In the genomic region with DNA sequence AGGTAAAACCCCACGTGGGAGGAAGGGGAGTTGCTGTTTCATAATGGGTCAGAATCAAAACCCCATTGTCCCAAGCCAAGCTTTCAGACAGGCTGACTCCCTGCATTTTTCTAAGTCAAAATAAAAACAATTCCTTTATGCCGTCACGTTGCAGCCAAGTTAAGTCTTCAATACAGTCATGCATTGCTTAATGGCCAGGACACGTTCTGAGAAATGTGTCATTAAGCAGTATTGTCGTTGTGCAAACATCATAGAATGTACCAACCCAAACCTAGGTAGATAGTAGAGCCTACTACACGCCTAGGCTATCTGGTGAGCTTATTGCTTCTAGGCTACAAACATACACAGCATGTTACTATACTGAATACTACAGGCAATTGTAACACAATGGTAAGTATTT, we compare ENCODE assay signal across 22 cellular contexts.
DNase-seq lines count a peak whose midpoint lies in the region; ATAC-seq and TF ChIP-seq lines count a peak whose summit lies in the region.
"Had no signal": no experiment of that assay in that cellular context is flagged by ENCODE, and none has a peak within 500 bp of the region (broad histone marks: within the 10 kb centered on the region; RNA-seq: fewer than 3 reads in every experiment).

No MANE protein-coding gene starts in this region.

- no TSS peak for BruUV-seq in Calu3 (replicated peaks; lab: Mats Ljungman, UMichigan)

- TF ChIP-seq CTCF in Calu3 (IDR thresholded peaks at IDR 0.05; ENCODE audit: unreplicated experiment) = no peak
- TF ChIP-seq CTCF in Peyer's patch (IDR thresholded peaks at IDR 0.05) = no peak
- no peak for TF ChIP-seq CTCF in esophagus squamous epithelium (IDR thresholded peaks at IDR 0.05)
- no peak for TF ChIP-seq CTCF in osteoblast (IDR thresholded peaks at IDR 0.05; ENCODE audit: extremely low read depth, low read depth, low read length)

- no peaks in the 10 kb centered on the region for H3K27me3 Mint-ChIP-seq in Calu3 (ENCODE audit: unreplicated experiment)
- H3K27me3 Mint-ChIP-seq in T-helper 17 cell = no peaks in the 10 kb centered on the region
- H3K27me3 Mint-ChIP-seq: CD4-positive, alpha-beta memory T cell had no signal

- H3K36me3 ChIP-seq in Peyer's patch (no peaks in the 10 kb centered on the region), esophagus squamous epithelium (no peaks in the 10 kb centered on the region), osteoblast (ENCODE audit: insufficient read depth, low read length) (no peaks in the 10 kb centered on the region)
- H3K36me3 ChIP-seq: neural progenitor cell, SJSA1 had no signal

- H3K27ac Mint-ChIP-seq in Calu3 (ENCODE audit: unreplicated experiment) (peak overlapping the region; percentile 90), T-helper 17 cell (no peak overlapping the region)
- H3K27ac Mint-ChIP-seq: neural progenitor cell had no signal

- H3K4me2 ChIP-seq in osteoblast (ENCODE audit: insufficient read depth, low read length) = peak overlapping the region; percentile 27
- H3K4me2 ChIP-seq: neural progenitor cell had no signal

- H3K27me3 ChIP-seq in Peyer's patch = no peaks in the 10 kb centered on the region
- H3K27me3 ChIP-seq in esophagus squamous epithelium = no peaks in the 10 kb centered on the region
- H3K27me3 ChIP-seq in osteoblast (ENCODE audit: insufficient read depth, low read length) = no peaks in the 10 kb centered on the region
- H3K27me3 ChIP-seq: body of pancreas, heart right ventricle, neural progenitor cell, SJSA1 had no signal

- H3K4me1 ChIP-seq in Peyer's patch (peaks cover 0 to 24% (median 0%) of the 10 kb centered on the region in 4 donors), esophagus squamous epithelium (peaks cover 0 to 21% (median 7%) of the 10 kb centered on the region in 3 donors), osteoblast (ENCODE audit: insufficient read depth, low read length) (peaks cover 34% of the 10 kb centered on the region)
- H3K4me1 ChIP-seq: neural progenitor cell had no signal

- no peak overlapping the region for H3K4me3 ChIP-seq in Peyer's patch
- H3K4me3 ChIP-seq in esophagus squamous epithelium = no peak overlapping the region
- H3K4me3 ChIP-seq in osteoblast (ENCODE audit: insufficient read depth, low read length) = no peak overlapping the region
- H3K4me3 ChIP-seq: body of pancreas, heart right ventricle, neural progenitor cell, SJSA1 had no signal

- ATAC-seq in T-helper 17 cell (no peak), HG03378 (IDR thresholded peaks at IDR 0.05; ENCODE audit: unreplicated experiment) (no peak)
- ATAC-seq: stimulated activated naive CD8-positive, alpha-beta T cell treated with anti-CD3 and anti-CD28 coated beads, Interleukin-15, Interleukin-2, amounts not matched to agents 100 U/mL and 50 U/mL, for 24 hours had no signal

- H3K4me3 Mint-ChIP-seq in Calu3 (ENCODE audit: low read depth, unreplicated experiment) = peak overlapping the region; percentile 9
- no peak overlapping the region for H3K4me3 Mint-ChIP-seq in T-helper 17 cell
- H3K4me3 Mint-ChIP-seq: CD4-positive, alpha-beta memory T cell; neural progenitor cell had no signal

- 35 to 65% methylated on average over 6 of the region's 6 CpGs for WGBS in esophagus squamous epithelium, 2 donors

- H3K79me2 ChIP-seq in osteoblast (ENCODE audit: insufficient read depth, low read length) = no peaks in the 10 kb centered on the region

- H3K36me3 Mint-ChIP-seq in Calu3 (ENCODE audit: insufficient read depth, unreplicated experiment) (peaks cover 10% of the 10 kb centered on the region), T-helper 17 cell (ENCODE audit: low read depth) (peaks cover 3% of the 10 kb centered on the region)

- CTCF ChIA-PET in Calu3 (lab: Charles Lee) = interaction anchor here (0.6 kb wide), 1 partner anchor 50 kb away, joined by 3 read pairs; no protein-coding TSS in a partner anchor

- H3K9me3 ChIP-seq in Peyer's patch (no peaks in the 10 kb centered on the region), esophagus squamous epithelium (no peaks in the 10 kb centered on the region), osteoblast (ENCODE audit: low read depth, low read length) (no peaks in the 10 kb centered on the region), T-helper 17 cell (ENCODE audit: control insufficient read depth, low read length, poor library complexity, severe bottlenecking) (no peaks in the 10 kb centered on the region)
- H3K9me3 ChIP-seq: body of pancreas, heart right ventricle, SJSA1 had no signal

- no peak overlapping the region for H2AFZ ChIP-seq in osteoblast (ENCODE audit: low read length)
- H2AFZ ChIP-seq: neural progenitor cell had no signal

- intact Hi-C loops in Calu3 (cut with micrococcal nuclease; ENCODE audit: unreplicated experiment) = loop anchor here (5.0 kb wide), 3 partner anchors 45 to 480 kb away; a partner anchor contains a TSS
- intact Hi-C loops in esophagus squamous epithelium (cut with DNase I) = no loop called here

- peaks cover 30% of the 10 kb centered on the region for H3K4me1 Mint-ChIP-seq in Calu3 (ENCODE audit: low read depth, unreplicated experiment)
- peaks cover 11% of the 10 kb centered on the region for H3K4me1 Mint-ChIP-seq in T-helper 17 cell
- H3K4me1 Mint-ChIP-seq: neural progenitor cell had no signal

- H3K27ac ChIP-seq in Peyer's patch (peak overlapping the region in 3 of 4 donors; percentile 61 to 88 (median 82)), esophagus squamous epithelium (peak overlapping the region in 3 of 4 donors; percentile 44 to 49 (median 48)), osteoblast (ENCODE audit: low read depth, low read length) (peak overlapping the region; percentile 84)
- H3K27ac ChIP-seq: neural progenitor cell, SJSA1 had no signal

- no peaks in the 10 kb centered on the region for H3K9me3 Mint-ChIP-seq in Calu3 (ENCODE audit: low read depth, unreplicated experiment)
- H3K9me3 Mint-ChIP-seq: CD4-positive, alpha-beta memory T cell; neural progenitor cell had no signal

- no peak for DNase-seq in Calu3
- peak in 1 of 3 donors; percentile 55 for DNase-seq in Peyer's patch
- no peak for DNase-seq in esophagus squamous epithelium (lab: John Stamatoyannopoulos, UW)
- DNase-seq in osteoblast (ENCODE audit: insufficient read length, low spot score, missing footprints) = no peak
- no peak for DNase-seq in T-helper 17 cell
- DNase-seq in NCI-H1436 (lab: John Stamatoyannopoulos, UW) = no peak
- no peak for DNase-seq in HCEC 1CT
- DNase-seq: activated CD4-positive, alpha-beta T cell treated with anti-CD3 and anti-CD28 coated beads for 1 hour; activated CD8-positive, alpha-beta memory T cell treated with anti-CD3 and anti-CD28 coated beads, Interleukin-2, amount 50 U/mL, for 48 hours; activated naive CD4-positive, alpha-beta T cell treated with anti-CD3 and anti-CD28 coated beads, Interleukin-2, amount 50 U/mL, for 16 hours; body of pancreas; CD4-positive, alpha-beta memory T cell; erythroblast; heart right ventricle; kidney; NCI-H187 treated with DMSO at 0.1 percent for 48 hours; NCI-H510A; retina; stimulated activated naive CD8-positive, alpha-beta T cell treated with anti-CD3 and anti-CD28 coated beads, Interleukin-15, Interleukin-2, amounts not matched to agents 100 U/mL and 50 U/mL, for 24 hours had no signal

- TF ChIP-seq POLR2A in Peyer's patch (IDR thresholded peaks at IDR 0.05) (peak in 1 of 2 donors; percentile 24), esophagus squamous epithelium (IDR thresholded peaks at IDR 0.05) (no peak)

- no peaks in the 10 kb centered on the region for H4K20me1 ChIP-seq in osteoblast (ENCODE audit: insufficient read depth, low read length)
